In the genomic region with DNA sequence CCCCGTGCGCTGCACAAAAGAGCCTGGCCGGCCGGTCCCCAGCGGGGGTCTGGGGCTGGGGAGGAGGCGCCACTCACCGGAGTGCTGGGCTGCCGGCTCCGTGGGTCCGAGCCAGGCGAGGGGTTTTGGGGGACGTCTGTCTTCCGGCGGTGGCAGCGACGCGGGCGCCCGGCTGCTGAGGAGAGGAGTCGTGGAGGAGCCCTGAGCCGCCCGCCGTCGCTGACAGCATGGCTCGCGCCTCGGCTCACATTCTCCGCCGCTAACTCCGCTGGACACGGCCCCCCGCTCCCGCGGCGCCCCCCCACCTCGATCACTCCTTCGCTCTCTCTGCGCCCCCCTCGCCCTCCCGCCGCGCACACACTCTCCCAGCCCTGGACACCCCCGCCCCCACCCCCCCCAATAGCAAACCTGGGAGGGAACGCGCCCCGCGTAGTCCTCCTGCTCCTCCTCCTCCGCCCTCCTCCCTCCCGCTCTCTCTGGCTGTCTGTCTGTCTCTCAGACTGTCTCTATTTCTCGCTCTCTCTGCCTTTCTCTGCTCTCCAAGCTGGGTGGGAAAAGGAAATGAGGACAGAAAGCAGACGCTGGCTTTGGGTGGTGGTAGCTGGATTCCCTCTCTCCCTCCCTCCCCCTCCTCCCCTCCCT, we compare ENCODE assay signal across 8 cellular contexts. TPM values are rescaled to one million over a fixed set of nuclear protein-coding genes. Genes with fewer than 3 reads are reported as not detected.
DNase-seq lines count a peak whose midpoint lies in the region; ATAC-seq, FAIRE-seq and TF ChIP-seq lines count a peak whose summit lies in the region.

No MANE protein-coding gene starts in this region.

- no peak for ATAC-seq in GM19397 (IDR thresholded peaks at IDR 0.05; ENCODE audit: unreplicated experiment)

- no peaks in the 10 kb centered on the region for H3K36me3 ChIP-seq in SK-N-SH (replicated peaks in 1 of 2; ENCODE audit: control insufficient read depth in 1 of 2, insufficient read depth in 2 of 2, low read length in 1 of 2)

- no peak for DNase-seq in AG09309 (ENCODE audit: low read depth)
- peak; percentile 63 for DNase-seq in GM19239 (ENCODE audit: insufficient read length, low spot score)
- DNase-seq in SK-N-SH, result no peak
- peak; percentile 67 for DNase-seq in cerebellar cortex (ENCODE audit: low spot score)
- peak in 1 of 2 donors; percentile 93 for DNase-seq in lower leg skin (ENCODE audit: low spot score in 2 of 2)
- peak; percentile 62 for DNase-seq in superior temporal gyrus (ENCODE audit: extremely low spot score)
- no peak for DNase-seq in mucosa of gallbladder (ENCODE audit: low spot score)

- H3K9me2 ChIP-seq in SK-N-SH, result no peaks in the 10 kb centered on the region

- no peak for TF ChIP-seq RAD21 in SK-N-SH (IDR thresholded peaks at IDR 0.05; ENCODE audit: low read length)

- peak overlapping the region; percentile 60 to 72; a peak in 3 of 4 replicates for H3K27ac ChIP-seq in SK-N-SH (ENCODE audit: low read depth in 2 of 2, low read length in 1 of 2)

- H3K79me2 ChIP-seq in SK-N-SH (ENCODE audit: insufficient read depth), result peaks cover 49% of the 10 kb centered on the region

- H3K9ac ChIP-seq in SK-N-SH, result peak overlapping the region; percentile 85

- POLR2A ChIA-PET in SK-N-SH (lab: Yijun Ruan, JAX), result interaction anchor here (1.0 to 1.3 kb wide), 3 partner anchors 33 to 42 kb away, joined by 4 read pairs; no protein-coding TSS in a partner anchor

- peaks cover 39% of the 10 kb centered on the region for H4K20me1 ChIP-seq in SK-N-SH (ENCODE audit: insufficient read depth)

- peak overlapping the region; percentile 80 for H3K4me3 ChIP-seq in AG09309 (ENCODE audit: control insufficient read depth, low read depth, low read length)
- H3K4me3 ChIP-seq in SK-N-SH (ENCODE audit: low read depth in 2 of 2, low read length in 1 of 2), result peak overlapping the region; percentile 92
- peak overlapping the region; percentile 90 for H3K4me3 ChIP-seq in lower leg skin (ENCODE audit: low read depth, poor library complexity, severe bottlenecking)

- peak overlapping the region; percentile 100; the same call in 1 of the 2 replicates for H3K4me2 ChIP-seq in SK-N-SH

- peaks cover 28% of the 10 kb centered on the region for H3F3A ChIP-seq in SK-N-SH (replicated peaks; ENCODE audit: insufficient read depth)

- H3K9me3 ChIP-seq in SK-N-SH, result no peaks in the 10 kb centered on the region

- no peak for TF ChIP-seq POLR2A in lower leg skin (IDR thresholded peaks at IDR 0.05)

- no peaks in the 10 kb centered on the region for H3K27me3 ChIP-seq in SK-N-SH (ENCODE audit: insufficient read depth)

- TF ChIP-seq CTCF in AG09309 (IDR thresholded peaks at IDR 0.05; ENCODE audit: control insufficient read depth, insufficient read depth, low read depth, low read length, missing control alignments) (no peak), SK-N-SH (IDR thresholded peaks at IDR 0.05) (no peak), lower leg skin (IDR thresholded peaks at IDR 0.05) (no peak)

- CTCF ChIA-PET in SK-N-SH (lab: Yijun Ruan, JAX), result interaction anchor here (0.7 to 27.7 kb wide), 10 partner anchors 15 to 500 kb away, joined by 3 to 603 read pairs (median 36); a partner anchor contains a TSS

- 1% methylated on average over 20 of the region's 51 CpGs for WGBS in SK-N-SH (ENCODE audit: low lambda C conversion rate)
- WGBS in lower leg skin, 2 donors, result 0% methylated on average over 11 to 32 of the region's 51 CpGs

- FAIRE-seq in GM19239 (lab: Jason Lieb, UNC), result peak; percentile 88

- H3K4me1 ChIP-seq in SK-N-SH (ENCODE audit: control insufficient read depth in 1 of 2, insufficient read depth in 2 of 2, low read depth in 1 of 2, low read length in 1 of 2), result peaks cover 38 to 44% of the 10 kb centered on the region in 2 experiments

- intact Hi-C loops in lower leg skin (cut with DNase I; ENCODE audit: low total_unique reads), result loop anchor here (5.0 to 10.0 kb wide), 2 partner anchors 46 to 309 kb away; no protein-coding TSS in a partner anchor

- TF ChIP-seq EP300 in SK-N-SH (IDR thresholded peaks at IDR 0.05; ENCODE audit: borderline replicate concordance in 1 of 2, low read depth in 1 of 2, low read length in 1 of 2), result no peak

- H2AFZ ChIP-seq in SK-N-SH (ENCODE audit: low read depth), result peak overlapping the region; percentile 69; the same call in 1 of the 2 replicates

TF ChIP-seq in SK-N-SH, 30 proteins besides CTCF, POLR2A, EP300 and RAD21:
- TF ChIP-seq ELF1 (IDR thresholded peaks at IDR 0.05), result no peak
- no peak for TF ChIP-seq EZH2phosphoT487 (IDR thresholded peaks at IDR 0.05; ENCODE audit: borderline replicate concordance, low read depth)
- TF ChIP-seq POLR2AphosphoS5 (IDR thresholded peaks at IDR 0.05; ENCODE audit: low read depth, low read length), result no peak
- no peak for TF ChIP-seq RCOR1 (IDR thresholded peaks at IDR 0.05; ENCODE audit: low read length)
- TF ChIP-seq YY1 (IDR thresholded peaks at IDR 0.05; ENCODE audit: low read depth), result no peak
- TF ChIP-seq GABPA (IDR thresholded peaks at IDR 0.05; ENCODE audit: low read depth), result no peak
- TF ChIP-seq GATA2 (CRISPR knock-in tag; IDR thresholded peaks at IDR 0.05), result no peak
- TF ChIP-seq NRF1 (IDR thresholded peaks at IDR 0.05; ENCODE audit: low read depth, low read length), result no peak
- TF ChIP-seq MEF2A (IDR thresholded peaks at IDR 0.05; ENCODE audit: borderline replicate concordance, low read depth), result no peak
- TF ChIP-seq TEAD4 (IDR thresholded peaks at IDR 0.05; ENCODE audit: borderline replicate concordance, insufficient read depth), result no peak
- no peak for TF ChIP-seq FOXJ3 (CRISPR knock-in tag; IDR thresholded peaks at IDR 0.05)
- TF ChIP-seq TCF12 (IDR thresholded peaks at IDR 0.05), result no peak
- no peak for TF ChIP-seq TAF1 (IDR thresholded peaks at IDR 0.05; ENCODE audit: borderline replicate concordance, low read depth, low read length)
- no peak for TF ChIP-seq NFIC (IDR thresholded peaks at IDR 0.05; ENCODE audit: borderline replicate concordance)
- TF ChIP-seq FOXM1 (IDR thresholded peaks at IDR 0.05; ENCODE audit: low read depth), result no peak

RNA-seq across cellular contexts. Expression of a gene that starts 0.5 kb away (rescaled TPM):
- polyA plus RNA-seq in SK-N-SH (2012; rRNA removed), result 3.1 and 8.5 TPM in 2 replicates
- polyA plus RNA-seq in SK-N-SH (2012; cell fraction: cytosol; rRNA removed), result 3.2 and 4.4 TPM in 2 replicates
- polyA plus RNA-seq in SK-N-SH (2012; cell fraction: nucleus; rRNA removed), result 19.2 and 28.1 TPM in 2 replicates
- total RNA-seq in lower leg skin (10 to 100 TPM; 37.7 to 63.0 (median 52.5) TPM), mucosa of gallbladder (61.6 TPM)

RNA-seq across cellular contexts. Expression of a gene that starts 31.5 kb away (rescaled TPM):
- not detected in 2 replicates for polyA plus RNA-seq in SK-N-SH (2012; rRNA removed)
- polyA plus RNA-seq in SK-N-SH (2012; cell fraction: cytosol; rRNA removed), result not detected in 2 replicates
- polyA plus RNA-seq in SK-N-SH (2012; cell fraction: nucleus; rRNA removed), result 0.01 TPM in 1 of 2 replicates, not detected in the other
- 1 to 10 TPM; 4.3 to 9.8 (median 5.2) TPM for total RNA-seq in lower leg skin
- total RNA-seq in mucosa of gallbladder, result 7.6 TPM

Comparison
In these comparisons a context has a peak if more than half of its experiments do, and no peak if none do; other contexts are left out.
1. DNase-seq: peak in GM19239 (single experiment), cerebellar cortex (single experiment) and superior temporal gyrus (single experiment); none in AG09309 (single experiment), SK-N-SH (single experiment) and mucosa of gallbladder (single experiment).
2. Peak in every context shown above with its lines, with median percentiles within 50 percentile points of each other: H3K4me3 ChIP-seq.